Comparison of ENCODE assay signal across 25 cellular contexts in the genomic region with DNA sequence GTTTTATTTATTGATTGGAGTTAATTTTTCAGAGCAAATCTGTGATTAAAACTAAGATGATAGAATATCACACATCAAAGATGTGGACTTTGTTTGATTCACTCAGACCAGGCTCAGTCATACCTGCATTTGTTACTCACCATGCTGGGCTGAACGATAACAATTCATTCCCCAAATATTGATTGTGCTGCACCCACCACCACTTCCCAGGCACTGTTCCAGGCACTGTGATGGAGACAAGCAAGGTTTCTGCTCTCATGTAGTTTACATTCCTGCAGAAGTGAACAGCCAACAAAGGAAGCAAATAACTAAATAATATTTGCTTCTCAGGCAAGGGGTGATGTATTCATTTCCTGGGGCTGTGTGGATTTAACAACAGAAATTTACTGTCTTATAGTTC.
"Had no signal": no experiment of that assay in that cellular context is flagged by ENCODE, and none has a peak within 500 bp of the region (broad histone marks: within the 10 kb centered on the region; RNA-seq: fewer than 3 reads in every experiment).

No MANE protein-coding gene starts in this region.

- H3K4me2 ChIP-seq: neural progenitor cell had no signal

- ATAC-seq: natural killer cell; psoas muscle; right cardiac atrium; right lobe of liver; stimulated activated effector memory CD8-positive, alpha-beta T cell treated with anti-CD3 and anti-CD28 coated beads, Interleukin-12 subunit alpha, Interleukin-12 subunit beta, amount 100 ng/mL, for 72 hours; stimulated activated naive B cell treated with anti-CD40 and anti-IgM and Interleukin-4, amounts not matched to agents 10 μg/mL and 1 μg/mL and 100 μg/mL, for 72 hours; upper lobe of right lung had no signal

- H3K27ac ChIP-seq: neural progenitor cell, ovary, parathyroid adenoma, psoas muscle, right lobe of liver, sigmoid colon, suprapubic skin, testis, tibial artery, transverse colon, upper lobe of right lung, uterus had no signal

- H3K4me3 ChIP-seq: neural progenitor cell, ovary, psoas muscle, right lobe of liver, sigmoid colon, suprapubic skin, testis, tibial artery, transverse colon, upper lobe of right lung, uterus had no signal

- H3K9ac ChIP-seq: neural progenitor cell, parathyroid adenoma had no signal

- DNase-seq: natural killer cell; occipital lobe; ovary; posterior cingulate gyrus; psoas muscle; right cardiac atrium; right lobe of liver; sigmoid colon; small intestine; stimulated activated CD4-positive, alpha-beta T cell treated with anti-CD3 and anti-CD28 coated beads, Interleukin-15, amount 100 ng/mL, for 24 hours; stimulated activated CD4-positive, alpha-beta T cell treated with anti-CD3 and anti-CD28 coated beads, Interleukin-2, amount 100 ng/mL, for 24 hours; stimulated activated CD4-positive, alpha-beta T cell treated with anti-CD3 and anti-CD28 coated beads, Interleukin-2, amount 100 ng/mL, for 48 hours; stimulated activated CD4-positive, alpha-beta T cell treated with anti-CD3 and anti-CD28 coated beads, Interleukin-4, amount 100 ng/mL, for 24 hours; stimulated activated naive B cell treated with anti-CD40 and anti-IgM and Interleukin-4, amounts not matched to agents 10 μg/mL and 1 μg/mL and 100 μg/mL, for 72 hours; stimulated activated naive CD4-positive, alpha-beta T cell treated with Interleukin-2 at 50 U/mL for 16 hours; substantia nigra; testis; tibial artery; transverse colon; upper lobe of right lung; uterus had no signal

- H3K9me3 ChIP-seq: ovary, psoas muscle, right lobe of liver, sigmoid colon, suprapubic skin, testis, tibial artery, transverse colon, upper lobe of right lung, uterus had no signal

- H3K27me3 ChIP-seq: neural progenitor cell, ovary, right lobe of liver, sigmoid colon, suprapubic skin, testis, tibial artery, transverse colon, upper lobe of right lung, uterus had no signal

- H3K36me3 ChIP-seq: neural progenitor cell, ovary, right lobe of liver, sigmoid colon, suprapubic skin, tibial artery, transverse colon, upper lobe of right lung, uterus had no signal

- H2AFZ ChIP-seq: neural progenitor cell, parathyroid adenoma had no signal

- H3K4me1 ChIP-seq: parathyroid adenoma, psoas muscle, right lobe of liver, sigmoid colon, suprapubic skin, testis, tibial artery, transverse colon, upper lobe of right lung, uterus had no signal

- H3K79me2 ChIP-seq: parathyroid adenoma had no signal

- FAIRE-seq: small intestine had no signal
